In the genomic region with DNA sequence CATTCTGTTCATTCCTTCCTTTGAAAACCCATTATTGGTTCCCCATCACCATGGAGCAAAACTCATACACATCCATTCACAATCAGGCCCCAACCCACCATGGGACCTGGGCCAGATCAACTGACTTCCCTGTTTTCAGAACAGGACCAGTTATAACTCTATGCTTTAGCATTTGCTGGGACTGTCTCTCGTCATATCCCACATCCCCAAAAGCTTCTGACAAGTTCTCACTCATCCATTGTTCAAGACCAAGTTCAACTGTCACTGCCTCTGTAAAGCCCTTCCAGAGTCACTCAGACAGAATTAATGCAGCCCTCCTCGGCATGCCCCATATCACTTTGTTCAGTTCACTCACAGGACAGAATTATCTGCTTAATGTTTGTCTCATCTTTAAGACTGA, we compare ENCODE assay signal across 20 cellular contexts.
"Had no signal": no experiment of that assay in that cellular context is flagged by ENCODE, and none has a peak within 500 bp of the region (broad histone marks: within the 10 kb centered on the region; RNA-seq: fewer than 3 reads in every experiment).

No MANE protein-coding gene starts in this region.

- H3K4me3 Mint-ChIP-seq: activated CD8-positive, alpha-beta T cell treated with anti-CD3 and anti-CD28 coated beads, Interleukin-2, amount 10 ng/mL, durations not matched to agents 7 days and 5 days; activated naive CD4-positive, alpha-beta T cell treated with anti-CD3 and anti-CD28 coated beads, Interleukin-2, amount 50 U/mL, for 24 hours; activated T-helper 1 cell treated with anti-CD3 and anti-CD28 coated beads, Interleukin-12 subunit alpha, Interleukin-12 subunit beta, Interleukin-2, Interleukin-4 antibody, amounts not matched to agents 30 ng/mL and 10 ng/mL and 1 ng/mL, durations not matched to agents 14 hours and 24 hours and 36 hours had no signal

- DNase-seq: activated CD4-positive, alpha-beta T cell treated with anti-CD3 and anti-CD28 coated beads for 1 hour; activated CD4-positive, alpha-beta T cell treated with anti-CD3 and anti-CD28 coated beads, Interleukin-2, amount 50 U/mL, for 1 hour; activated CD8-positive, alpha-beta T cell treated with anti-CD3 and anti-CD28 coated beads, Interleukin-2, amount 10 ng/mL, durations not matched to agents 7 days and 5 days; activated gamma-delta T cell; anterior cingulate cortex; body of pancreas; cortex of kidney; effector CD4-positive, alpha-beta T cell; erythroblast; foreskin keratinocyte; occipital lobe; posterior cingulate gyrus; stimulated activated CD4-positive, alpha-beta T cell treated with anti-CD3 and anti-CD28 coated beads, Interleukin-4, amount 100 ng/mL, for 24 hours; stimulated activated naive CD4-positive, alpha-beta T cell treated with Interleukin-2 at 50 U/mL for 16 hours; T-helper 2 cell; tibial artery; WERI-Rb-1 had no signal

- H3K4me3 ChIP-seq: body of pancreas, cardiac muscle cell, tibial artery had no signal

- H3K27ac Mint-ChIP-seq: activated CD8-positive, alpha-beta T cell treated with anti-CD3 and anti-CD28 coated beads, Interleukin-2, amount 10 ng/mL, durations not matched to agents 7 days and 5 days; activated naive CD4-positive, alpha-beta T cell treated with anti-CD3 and anti-CD28 coated beads, Interleukin-2, amount 50 U/mL, for 24 hours; activated T-helper 1 cell treated with anti-CD3 and anti-CD28 coated beads, Interleukin-12 subunit alpha, Interleukin-12 subunit beta, Interleukin-2, Interleukin-4 antibody, amounts not matched to agents 30 ng/mL and 10 ng/mL and 1 ng/mL, durations not matched to agents 14 hours and 24 hours and 36 hours had no signal

- H3K9me3 ChIP-seq: body of pancreas, tibial artery had no signal

- H3K36me3 ChIP-seq: cardiac muscle cell, tibial artery, WERI-Rb-1 had no signal

- H3K27me3 Mint-ChIP-seq: activated naive CD4-positive, alpha-beta T cell treated with anti-CD3 and anti-CD28 coated beads, Interleukin-2, amount 50 U/mL, for 24 hours had no signal

- H3K27ac ChIP-seq: body of pancreas, cardiac muscle cell, foreskin keratinocyte, tibial artery, WERI-Rb-1 had no signal

- H3K9me3 Mint-ChIP-seq: activated naive CD4-positive, alpha-beta T cell treated with anti-CD3 and anti-CD28 coated beads, Interleukin-2, amount 50 U/mL, for 24 hours; activated T-helper 1 cell treated with anti-CD3 and anti-CD28 coated beads, Interleukin-12 subunit alpha, Interleukin-12 subunit beta, Interleukin-2, Interleukin-4 antibody, amounts not matched to agents 30 ng/mL and 10 ng/mL and 1 ng/mL, durations not matched to agents 14 hours and 24 hours and 36 hours had no signal

- H3K36me3 Mint-ChIP-seq: activated naive CD4-positive, alpha-beta T cell treated with anti-CD3 and anti-CD28 coated beads, Interleukin-2, amount 50 U/mL, for 24 hours had no signal

- ATAC-seq: activated CD8-positive, alpha-beta T cell treated with anti-CD3 and anti-CD28 coated beads, Interleukin-2, amount 10 ng/mL, durations not matched to agents 7 days and 5 days; body of pancreas; foreskin keratinocyte had no signal

- H3K27me3 ChIP-seq: body of pancreas, cardiac muscle cell, foreskin keratinocyte had no signal
